In the genomic region with DNA sequence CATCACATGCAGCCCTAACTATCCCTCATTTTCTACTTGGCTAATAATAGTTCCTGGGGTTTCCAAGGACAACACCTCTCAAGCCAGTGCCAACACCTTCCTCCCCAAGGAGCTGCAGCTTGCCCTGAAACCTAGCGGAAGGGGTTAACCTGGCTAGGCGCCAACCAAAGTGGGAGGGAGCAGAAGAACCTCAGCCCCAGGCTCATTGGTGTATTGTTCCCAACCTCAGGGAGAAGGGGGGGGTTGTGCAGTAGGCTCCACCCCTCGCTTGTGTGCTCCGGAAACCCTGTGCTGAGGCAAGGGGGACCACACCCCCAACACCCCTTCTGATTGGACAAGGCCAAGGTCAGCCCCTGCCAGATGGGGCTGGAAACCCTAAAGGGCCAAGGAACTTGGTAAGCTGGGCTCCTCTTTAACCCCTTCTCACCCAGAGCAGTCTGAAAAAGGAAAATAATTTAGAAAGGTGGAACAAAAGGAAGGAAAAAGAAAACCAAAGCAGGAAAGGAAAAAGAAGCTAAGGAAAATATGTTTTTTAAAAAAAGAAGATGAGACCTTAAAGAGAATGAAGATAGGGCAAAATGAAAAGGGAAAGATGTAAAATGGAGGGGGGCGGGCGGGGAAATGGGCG, we compare ENCODE assay signal across 8 cellular contexts. TPM values are rescaled to one million over a fixed set of nuclear protein-coding genes. Genes with fewer than 3 reads are reported as not detected.
DNase-seq lines count a peak whose midpoint lies in the region; ATAC-seq and TF ChIP-seq lines count a peak whose summit lies in the region.

No MANE protein-coding gene starts in this region.

- DNase-seq in D341Med (ENCODE audit: low spot score) (peak; percentile 93), KG1 (lab: John Stamatoyannopoulos, UW) (peak; percentile 99), RPMI7951 (ENCODE audit: low read depth) (peak; percentile 95), fibroblast of mammary gland (ENCODE audit: low read depth) (peak; percentile 99)
- DNase-seq in activated T-helper 1 cell treated with anti-CD3 and anti-CD28 coated beads, Interleukin-2, amount 50 U/mL, for 16 hours (ENCODE audit: low read depth in 1 of 2, low spot score in 1 of 2): peak; percentile 89 to 91
- peak; percentile 90 to 99 (median 96) for DNase-seq in stimulated activated naive CD4-positive, alpha-beta T cell (lab: John Stamatoyannopoulos, UW)

- H3K4me1 Mint-ChIP-seq in nephron: peaks cover 41% of the 10 kb centered on the region

- TF ChIP-seq CTCF in fibroblast of mammary gland (conservative IDR thresholded peaks at IDR 0.05; ENCODE audit: control insufficient read depth, insufficient read depth, low read depth, low read length) (no peak), nephron (IDR thresholded peaks at IDR 0.05; ENCODE audit: unreplicated experiment in 3 of 3) (no peak)

- H3K27me3 Mint-ChIP-seq in nephron (ENCODE audit: low read depth): peaks cover 16% of the 10 kb centered on the region

- no peaks in the 10 kb centered on the region for H3K9me3 Mint-ChIP-seq in nephron

- peak overlapping the region; percentile 96 to 98 (median 97) for H3K27ac Mint-ChIP-seq in nephron

- peak overlapping the region; percentile 93 to 95 (median 95) for H3K4me3 Mint-ChIP-seq in nephron

- H3K36me3 Mint-ChIP-seq in nephron (ENCODE audit: low read depth): peaks cover 59% of the 10 kb centered on the region

- peak overlapping the region; percentile 89 for H3K4me3 ChIP-seq in fibroblast of mammary gland (ENCODE audit: control insufficient read depth, low read depth, low read length)

- peak; percentile 37 for ATAC-seq in GM21717 (IDR thresholded peaks at IDR 0.05; ENCODE audit: unreplicated experiment)

RNA-seq across cellular contexts. Expression of gene MTA2, which starts 2.5 kb away (rescaled TPM):
- 91.2 and 103 TPM in 2 replicates for total RNA-seq in RPMI7951 (2014; rRNA removed; shearing (Covaris generic))

RNA-seq across cellular contexts. Expression of gene TUT1, which starts 7.9 kb away (rescaled TPM):
- 4.7 and 5.3 TPM in 2 replicates for total RNA-seq in RPMI7951 (2014; rRNA removed; shearing (Covaris generic))

RNA-seq across cellular contexts. Expression of gene EML3, which starts 13.4 kb away (rescaled TPM):
- 7.1 and 13.8 TPM in 2 replicates for total RNA-seq in RPMI7951 (2014; rRNA removed; shearing (Covaris generic))

RNA-seq across cellular contexts. Expression of gene ROM1, which starts 13.9 kb away (rescaled TPM):
- 2.5 and 3.6 TPM in 2 replicates for total RNA-seq in RPMI7951 (2014; rRNA removed; shearing (Covaris generic))

RNA-seq across cellular contexts. Expression of gene B3GAT3, which starts 22.6 kb away (rescaled TPM):
- total RNA-seq in RPMI7951 (2014; rRNA removed; shearing (Covaris generic)): 23.3 and 27.1 TPM in 2 replicates

Comparison
In these comparisons a context has a peak if more than half of its experiments do, and no peak if none do; other contexts are left out.
1. Peak in every context shown above with its lines: DNase-seq, ATAC-seq and H3K4me3 ChIP-seq.